20 cellular contexts compared by ENCODE assay signal in the genomic region with DNA sequence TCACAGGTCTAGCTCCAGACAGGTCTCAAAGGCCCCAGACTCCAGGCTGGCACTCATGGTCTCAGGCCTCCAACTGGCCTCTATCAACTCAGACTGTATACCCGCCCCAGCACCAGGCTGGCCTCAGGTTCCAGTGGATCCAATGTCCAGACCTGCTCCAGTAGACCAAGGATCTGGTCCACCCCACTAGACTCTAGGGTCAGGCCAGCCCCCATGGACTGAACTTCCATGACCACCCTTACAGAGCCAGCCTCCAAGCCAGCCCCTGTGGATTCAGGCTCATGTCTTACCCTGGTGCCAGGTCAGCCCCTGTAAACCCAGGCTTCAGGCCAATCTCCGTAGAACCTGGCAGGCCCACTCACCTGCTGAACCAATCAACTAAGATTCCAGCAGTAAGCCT. TPM values are rescaled to one million over a fixed set of nuclear protein-coding genes. Genes with fewer than 3 reads are reported as not detected.
A peak's percentile ranks its signal among the peaks of the same experiment; 100 is the strongest.
DNase-seq lines count a peak whose midpoint lies in the region; ATAC-seq and TF ChIP-seq lines count a peak whose summit lies in the region.
"Had no signal": no experiment of that assay in that cellular context is flagged by ENCODE, and none has a peak within 500 bp of the region (broad histone marks: within the 10 kb centered on the region; RNA-seq: fewer than 3 reads in every experiment).

No MANE protein-coding gene starts in this region.

- H3K4me1 ChIP-seq in trophoblast cell (ENCODE audit: control insufficient read depth in 1 of 2, insufficient read depth in 2 of 2, low read length in 2 of 2) = peaks cover 5 to 8% of the 10 kb centered on the region in 2 experiments
- H3K4me1 ChIP-seq in upper lobe of right lung = no peaks in the 10 kb centered on the region
- H3K4me1 ChIP-seq: BLaER1 had no signal

- H3K4me2 ChIP-seq in trophoblast cell (ENCODE audit: low read length) = no peak overlapping the region
- H3K4me2 ChIP-seq: BLaER1 had no signal

- no peaks in the 10 kb centered on the region for H3K27me3 ChIP-seq in trophoblast cell (ENCODE audit: insufficient read depth, low read length)
- H3K27me3 ChIP-seq in upper lobe of right lung = no peaks in the 10 kb centered on the region
- H3K27me3 ChIP-seq: BLaER1 had no signal

- TF ChIP-seq CTCF in upper lobe of right lung (IDR thresholded peaks at IDR 0.05) = no peak

- H3K14ac ChIP-seq in trophoblast cell (ENCODE audit: low read length) = peak overlapping the region; percentile 26

- H3K9ac ChIP-seq in trophoblast cell (ENCODE audit: low read length) = no peak overlapping the region
- H3K9ac ChIP-seq: BLaER1 had no signal

- no peak overlapping the region for H4K12ac ChIP-seq in trophoblast cell (ENCODE audit: low read depth, low read length)

- peak overlapping the region; percentile 17 for H4K8ac ChIP-seq in trophoblast cell (ENCODE audit: low read depth, low read length)

- H3K4me1 Mint-ChIP-seq in stimulated activated naive CD8-positive, alpha-beta T cell treated with anti-CD3 and anti-CD28 coated beads, Interleukin-15, amount 100 ng/mL, for 72 hours = no peaks in the 10 kb centered on the region
- H3K4me1 Mint-ChIP-seq: CD14-positive monocyte; CD4-positive, alpha-beta memory T cell had no signal

- H2AFZ ChIP-seq in trophoblast cell (ENCODE audit: insufficient read depth, low read length, poor library complexity) = no peak overlapping the region

- H2BK5ac ChIP-seq in trophoblast cell (ENCODE audit: low read depth, low read length, poor library complexity) = peak overlapping the region; percentile 1

- no CpG with 5 or more reads among the region's 2 CpGs for WGBS in trophoblast cell (ENCODE audit: extremely low coverage, insufficient coverage, insufficient read length)

- no peaks in the 10 kb centered on the region for H3K9me3 Mint-ChIP-seq in stimulated activated naive CD8-positive, alpha-beta T cell treated with anti-CD3 and anti-CD28 coated beads, Interleukin-15, amount 100 ng/mL, for 72 hours

- H3K4ac ChIP-seq in trophoblast cell (ENCODE audit: low read depth, low read length) = no peak overlapping the region

- ATAC-seq in stimulated activated naive CD8-positive, alpha-beta T cell treated with anti-CD3 and anti-CD28 coated beads, Interleukin-15, amount 100 ng/mL, for 72 hours = peak; percentile 48
- ATAC-seq in stimulated activated naive CD8-positive, alpha-beta T cell treated with anti-CD3 and anti-CD28 coated beads, Interleukin-15, Interleukin-2, amounts not matched to agents 100 U/mL and 50 U/mL, for 24 hours = no peak
- ATAC-seq in upper lobe of right lung = peak; percentile 12
- ATAC-seq: HCT116 had no signal

- no peak overlapping the region for H3K4me3 Mint-ChIP-seq in stimulated activated naive CD8-positive, alpha-beta T cell treated with anti-CD3 and anti-CD28 coated beads, Interleukin-15, amount 100 ng/mL, for 72 hours
- H3K4me3 Mint-ChIP-seq: CD14-positive monocyte; CD4-positive, alpha-beta memory T cell; HFFc6 had no signal

- H3K27ac ChIP-seq in trophoblast cell (ENCODE audit: low read depth, low read length) (peak overlapping the region; percentile 18), upper lobe of right lung (no peak overlapping the region)
- H3K27ac ChIP-seq: BLaER1 had no signal

- H3K23ac ChIP-seq in trophoblast cell (ENCODE audit: low read length) = no peak overlapping the region

- H4K91ac ChIP-seq in trophoblast cell (ENCODE audit: low read depth, low read length) = peak overlapping the region; percentile 48

- H3K18ac ChIP-seq in trophoblast cell (ENCODE audit: low read length) = peak overlapping the region; percentile 41

- intact Hi-C loops in upper lobe of right lung (cut with DNase I) = no loop called here

- H3K9me3 ChIP-seq in trophoblast cell (ENCODE audit: insufficient read depth, low read depth, low read length) (peaks cover 4% of the 10 kb centered on the region), upper lobe of right lung (no peaks in the 10 kb centered on the region)
- H3K9me3 ChIP-seq: BLaER1 had no signal

- no peak overlapping the region for H3K27ac Mint-ChIP-seq in stimulated activated naive CD8-positive, alpha-beta T cell treated with anti-CD3 and anti-CD28 coated beads, Interleukin-15, amount 100 ng/mL, for 72 hours
- H3K27ac Mint-ChIP-seq: CD14-positive monocyte; CD4-positive, alpha-beta memory T cell had no signal

- peaks cover 1% of the 10 kb centered on the region for H3K79me2 ChIP-seq in trophoblast cell (ENCODE audit: control insufficient read depth, insufficient read depth, low read length, poor library complexity)

- H3K36me3 ChIP-seq in trophoblast cell (ENCODE audit: control insufficient read depth in 1 of 2, insufficient read depth in 2 of 2, low read length in 2 of 2) (peaks cover 0 to 2% of the 10 kb centered on the region in 2 experiments), upper lobe of right lung (no peaks in the 10 kb centered on the region)
- H3K36me3 ChIP-seq: BLaER1 had no signal

- H2BK120ac ChIP-seq in trophoblast cell (ENCODE audit: insufficient read depth, low read length, poor library complexity) = peak overlapping the region; percentile 67

- no peaks in the 10 kb centered on the region for H3K27me3 Mint-ChIP-seq in stimulated activated naive CD8-positive, alpha-beta T cell treated with anti-CD3 and anti-CD28 coated beads, Interleukin-15, amount 100 ng/mL, for 72 hours
- H3K27me3 Mint-ChIP-seq: CD4-positive, alpha-beta memory T cell had no signal

- no peak for DNase-seq in stimulated activated naive CD8-positive, alpha-beta T cell treated with anti-CD3 and anti-CD28 coated beads, Interleukin-15, amount 100 ng/mL, for 72 hours
- DNase-seq in stimulated activated naive CD8-positive, alpha-beta T cell treated with anti-CD3 and anti-CD28 coated beads, Interleukin-15, Interleukin-2, amounts not matched to agents 100 U/mL and 50 U/mL, for 24 hours = no peak
- no peak for DNase-seq in trophoblast cell
- DNase-seq in upper lobe of right lung = no peak
- DNase-seq in activated naive CD4-positive, alpha-beta T cell treated with Interleukin-2 at 50 U/mL for 16 hours = no peak
- no peak for DNase-seq in amygdala (lab: John Stamatoyannopoulos, UW)
- no peak for DNase-seq in NCI-H345 (lab: John Stamatoyannopoulos, UW)
- DNase-seq: 8988T; CD4-positive, alpha-beta memory T cell; DMS153; DMS79 treated with DMSO at 0.1 percent for 48 hours; GF-D8; GOT3; H7 had no signal

- peaks cover 19% of the 10 kb centered on the region for H3K79me1 ChIP-seq in trophoblast cell (ENCODE audit: low read length)

- H3K4me3 ChIP-seq in trophoblast cell (ENCODE audit: low read depth, low read length) = no peak overlapping the region
- no peak overlapping the region for H3K4me3 ChIP-seq in upper lobe of right lung
- H3K4me3 ChIP-seq: BLaER1 had no signal

- peak overlapping the region; percentile 42 for H2BK12ac ChIP-seq in trophoblast cell (ENCODE audit: low read length)

- peak overlapping the region; percentile 40 for H2AK5ac ChIP-seq in trophoblast cell (ENCODE audit: low read length)

RNA-seq across cellular contexts. Expression of a gene that starts 16.8 kb away (rescaled TPM):
- 0.06 and 0.07 TPM in 2 replicates for polyA plus RNA-seq in trophoblast cell (2013)
- not detected for total RNA-seq in upper lobe of right lung
- total RNA-seq: A673; CD4-positive, alpha-beta memory T cell; H7 had no signal
- polyA plus RNA-seq: AG04450; CD14-positive monocyte; CD4-positive, alpha-beta memory T cell had no signal
